In the genomic region with DNA sequence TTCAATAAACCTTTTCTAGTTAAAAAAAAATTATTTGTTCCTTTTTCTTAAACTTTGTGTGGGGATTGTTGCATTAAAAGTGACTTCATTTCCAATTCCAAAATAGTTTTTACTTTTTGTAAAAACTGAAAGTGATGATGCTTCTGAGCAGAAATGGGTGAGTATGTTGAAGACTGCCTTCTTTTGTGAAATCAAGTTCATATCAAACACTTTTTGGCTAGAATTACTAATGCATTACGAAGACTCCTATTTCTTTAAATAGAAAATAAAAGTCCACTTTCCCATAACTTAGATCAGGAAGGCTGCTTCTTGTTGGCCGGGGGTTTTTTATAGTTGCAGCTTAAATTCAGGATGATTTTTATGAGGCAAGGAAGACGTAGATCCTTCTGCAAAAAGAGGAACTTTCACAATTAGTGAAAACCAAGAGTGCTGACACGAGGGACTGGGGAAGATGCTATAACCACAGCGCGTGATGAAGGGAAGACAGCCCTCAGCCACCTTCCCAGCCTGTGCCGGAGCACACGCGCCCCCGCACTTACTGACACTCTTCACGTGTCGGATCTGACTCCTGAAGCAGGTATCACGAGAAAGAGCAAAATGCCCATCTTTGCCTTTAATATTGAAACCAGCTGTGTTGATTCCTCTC, we compare ENCODE assay signal across 8 cellular contexts.
A peak's percentile ranks its signal among the peaks of the same experiment; 100 is the strongest.
DNase-seq lines count a peak whose midpoint lies in the region; ATAC-seq and TF ChIP-seq lines count a peak whose summit lies in the region.

No MANE protein-coding gene starts in this region.

- intact Hi-C loops in upper lobe of right lung (cut with DNase I) = no loop called here

- POLR2A ChIA-PET in T-cell (lab: Charles Lee) = no interaction called here

- no peak overlapping the region for H3K4me3 ChIP-seq in upper lobe of right lung

- no peaks in the 10 kb centered on the region for H3K36me3 Mint-ChIP-seq in T-cell

- ATAC-seq in T-cell (replicated peaks in 1 of 4) = peak in 1 of 4 experiments; percentile 59
- ATAC-seq in upper lobe of right lung = peak; percentile 84
- ATAC-seq in HG02938 (IDR thresholded peaks at IDR 0.05; ENCODE audit: unreplicated experiment) = no peak
- no peak for ATAC-seq in GM18870 (IDR thresholded peaks at IDR 0.05; ENCODE audit: unreplicated experiment)
- ATAC-seq in HG03135 (IDR thresholded peaks at IDR 0.05; ENCODE audit: unreplicated experiment) = no peak

- H3K36me3 ChIP-seq in upper lobe of right lung = no peaks in the 10 kb centered on the region

- no peak for TF ChIP-seq CTCF in upper lobe of right lung (IDR thresholded peaks at IDR 0.05)

- H3K4me1 ChIP-seq in upper lobe of right lung = no peaks in the 10 kb centered on the region

- H3K4me1 Mint-ChIP-seq in T-cell = peaks cover 8 to 17% (median 9%) of the 10 kb centered on the region in 3 donors

- CTCF ChIA-PET in T-cell (lab: Charles Lee) = no interaction called here

- H3K27me3 Mint-ChIP-seq in T-cell = peaks cover 19 to 36% of the 10 kb centered on the region in 2 donors

- peak overlapping the region in 2 of 3 donors; percentile 21 to 26 for H3K4me3 Mint-ChIP-seq in T-cell

- H3K9me3 Mint-ChIP-seq in T-cell = no peaks in the 10 kb centered on the region

- peak; percentile 66 for DNase-seq in activated effector memory CD4-positive, alpha-beta T cell treated with anti-CD3 and anti-CD28 coated beads, Interleukin-2, amount 50 U/mL, for 16 hours
- DNase-seq in activated effector memory CD4-positive, alpha-beta T cell treated with Interleukin-2 at 50 U/mL for 16 hours = no peak
- peak in 4 of 34 experiments; percentile 6 to 20 (median 8) for DNase-seq in T-cell
- DNase-seq in left kidney (ENCODE audit: low read depth, low spot score) = peak; percentile 31
- DNase-seq in upper lobe of right lung = peak; percentile 71

- H3K27me3 ChIP-seq in upper lobe of right lung = no peaks in the 10 kb centered on the region

- no peaks in the 10 kb centered on the region for H3K9me3 ChIP-seq in upper lobe of right lung

- no peak overlapping the region for H3K27ac Mint-ChIP-seq in T-cell

- no peak overlapping the region for H3K27ac ChIP-seq in upper lobe of right lung
